8 cellular contexts compared by ENCODE assay signal in the genomic region with DNA sequence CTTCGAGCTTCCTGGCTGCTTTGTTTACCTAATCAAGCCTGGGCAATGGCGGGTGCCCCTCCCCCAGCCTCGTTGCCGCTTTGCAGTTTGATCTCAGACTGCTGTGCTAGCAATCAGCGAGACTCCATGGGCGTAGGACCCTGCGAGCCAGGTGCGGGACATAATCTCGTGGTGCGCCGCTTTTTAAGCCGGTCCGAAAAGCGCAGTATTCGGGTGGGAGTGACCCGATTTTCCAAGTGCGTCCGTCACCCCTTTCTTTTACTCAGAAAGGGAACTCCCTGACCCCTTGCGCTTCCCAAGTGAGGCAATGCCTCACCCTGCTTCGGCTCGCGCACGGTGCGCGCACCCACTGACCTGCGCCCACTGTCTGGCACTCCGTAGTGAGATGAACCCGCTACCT.
DNase-seq lines count a peak whose midpoint lies in the region; ATAC-seq and TF ChIP-seq lines count a peak whose summit lies in the region.
"Not testable (repeated sequence)": the region's sequence is repeated elsewhere in the genome, so short reads cannot be mapped to it uniquely, and the experiment has no call there.

No MANE protein-coding gene starts in this region.

- DNase-seq in Caco-2 (peak in 1 of 2 experiments; percentile 21), NCI-H146 (lab: John Stamatoyannopoulos, UW) (peak; percentile 9), WTC11 (ENCODE audit: low spot score) (peak; percentile 15), endodermal cell (peak; percentile 62)
- DNase-seq in H7; neural crest cell (ENCODE audit: low read depth, low spot score); smooth muscle cell (lab: John Stamatoyannopoulos, UW; ENCODE audit: unreplicated experiment): not testable (repeated sequence)

- BruUV-seq in Caco-2 (replicated peaks; lab: Mats Ljungman, UMichigan): not testable (repeated sequence)

- not testable (repeated sequence) for H3K36me3 Mint-ChIP-seq in Caco-2 (ENCODE audit: insufficient read depth, unreplicated experiment); endodermal cell (ENCODE audit: low read depth); neural crest cell (ENCODE audit: low read depth)
- H3K36me3 Mint-ChIP-seq in WTC11: peaks cover 10% of the 10 kb centered on the region

- H3F3A ChIP-seq in smooth muscle cell (ENCODE audit: low read depth): not testable (repeated sequence)

- H3K27ac ChIP-seq in endodermal cell (ENCODE audit: low read depth, low read length): not testable (repeated sequence)
- H3K27ac ChIP-seq in smooth muscle cell (ENCODE audit: low read depth): peak overlapping the region; percentile 61

- intact Hi-C loops in Caco-2 (cut with micrococcal nuclease; ENCODE audit: unreplicated experiment): not testable (repeated sequence)

- not testable (repeated sequence) for ATAC-seq in WTC11

- WGBS in endodermal cell (ENCODE audit: insufficient coverage in 1 of 2, insufficient read length in 1 of 2), 2 experiments: 92 to 98% methylated on average over 8 to 28 of the region's 28 CpGs
- WGBS in smooth muscle cell (ENCODE audit: low lambda C conversion rate): 63% methylated on average over 19 of the region's 28 CpGs

- H3K79me2 ChIP-seq in smooth muscle cell (ENCODE audit: low read depth): not testable (repeated sequence)

- H3K27ac Mint-ChIP-seq in Caco-2 (ENCODE audit: unreplicated experiment) (peak overlapping the region; percentile 80), WTC11 (peak overlapping the region; percentile 94), endodermal cell (peak overlapping the region; percentile 100), neural crest cell (ENCODE audit: unreplicated experiment) (peak overlapping the region; percentile 98)

- peak overlapping the region; percentile 71 for H2AFZ ChIP-seq in smooth muscle cell (ENCODE audit: low read depth)

- not testable (repeated sequence) for H3K27me3 ChIP-seq in Caco-2 (replicated peaks; ENCODE audit: control insufficient read depth, insufficient read depth, low read length); H7 (ENCODE audit: control insufficient read depth, insufficient read depth, low read length); endodermal cell (ENCODE audit: control insufficient read depth, insufficient read depth, low read length, poor library complexity, severe bottlenecking); smooth muscle cell (ENCODE audit: low read depth)

- H3K4me3 Mint-ChIP-seq in Caco-2 (ENCODE audit: unreplicated experiment) (peak overlapping the region; percentile 75), WTC11 (peak overlapping the region; percentile 72), endodermal cell (peak overlapping the region; percentile 80), neural crest cell (peak overlapping the region; percentile 89)

- not testable (repeated sequence) for H3K9me3 ChIP-seq in Caco-2; endodermal cell (ENCODE audit: control insufficient read depth, low read length); iPS-18c (ENCODE audit: control insufficient read depth, insufficient read depth, low read length); smooth muscle cell (replicated peaks; ENCODE audit: low read depth)

- not testable (repeated sequence) for H4K20me1 ChIP-seq in smooth muscle cell (ENCODE audit: low read depth)

- POLR2A ChIA-PET in Caco-2 (lab: Charles Lee); WTC11 (lab: Charles Lee): not testable (repeated sequence)

- CTCF ChIA-PET in Caco-2 (lab: Charles Lee); WTC11 (lab: Charles Lee): not testable (repeated sequence)

- H3K36me3 ChIP-seq in Caco-2 (ENCODE audit: control insufficient read depth, insufficient read depth, low read length); H7 (replicated peaks; ENCODE audit: control insufficient read depth, insufficient read depth, low read length); endodermal cell (ENCODE audit: control insufficient read depth, insufficient read depth, low read length); smooth muscle cell (ENCODE audit: low read depth): not testable (repeated sequence)

- TF ChIP-seq CTCF in Caco-2 (IDR thresholded peaks at IDR 0.05; ENCODE audit: insufficient read depth in 1 of 2, low read depth in 1 of 2, low read length in 1 of 2, severe bottlenecking in 1 of 2, unreplicated experiment in 1 of 2); WTC11 (IDR thresholded peaks at IDR 0.05); endodermal cell (conservative IDR thresholded peaks at IDR 0.05); neural crest cell (conservative IDR thresholded peaks at IDR 0.05); smooth muscle cell (IDR thresholded peaks at IDR 0.05; ENCODE audit: borderline replicate concordance, insufficient read depth, poor library complexity, severe bottlenecking): not testable (repeated sequence)

- H3K9me3 Mint-ChIP-seq in Caco-2 (ENCODE audit: unreplicated experiment); neural crest cell: not testable (repeated sequence)
- peaks cover 12% of the 10 kb centered on the region for H3K9me3 Mint-ChIP-seq in WTC11
- peaks cover 13% of the 10 kb centered on the region for H3K9me3 Mint-ChIP-seq in endodermal cell

- H3K4me1 ChIP-seq in Caco-2; endodermal cell (ENCODE audit: control insufficient read depth, insufficient read depth, low read length); smooth muscle cell (ENCODE audit: low read depth): not testable (repeated sequence)

- peak overlapping the region; percentile 57 for H3K4me2 ChIP-seq in smooth muscle cell

- not testable (repeated sequence) for H3K9ac ChIP-seq in endodermal cell (ENCODE audit: extremely low read depth, low read length, poor library complexity, severe bottlenecking)
- H3K9ac ChIP-seq in smooth muscle cell (ENCODE audit: low read depth): peak overlapping the region; percentile 40

- not testable (repeated sequence) for H3K27me3 Mint-ChIP-seq in Caco-2 (ENCODE audit: insufficient read depth, unreplicated experiment); WTC11 (ENCODE audit: low read depth); endodermal cell (ENCODE audit: insufficient read depth); neural crest cell (ENCODE audit: low read depth)

- not testable (repeated sequence) for H3K4me1 Mint-ChIP-seq in Caco-2 (ENCODE audit: low read depth, unreplicated experiment); neural crest cell
- H3K4me1 Mint-ChIP-seq in WTC11 (peaks cover 11% of the 10 kb centered on the region), endodermal cell (peaks cover 11% of the 10 kb centered on the region)

- H3K4me3 ChIP-seq in Caco-2 (ENCODE audit: low read depth, low read length) (peak overlapping the region; percentile 35), H7 (ENCODE audit: insufficient read depth, low read depth, low read length) (peak overlapping the region; percentile 38), iPS-18c (ENCODE audit: insufficient read depth, low read depth, low read length) (peak overlapping the region; percentile 20; the same call in 1 of the 2 replicates), smooth muscle cell (peak overlapping the region; percentile 36)
- H3K4me3 ChIP-seq in endodermal cell (ENCODE audit: low read length): not testable (repeated sequence)
